ENCODE assay signal across 7 cellular contexts in genomic region chr2:14039134-14039533, GRCh38.
"Had no signal": no experiment of that assay in that cellular context is flagged by ENCODE, and none has a peak within 500 bp of the region (broad histone marks: within the 10 kb centered on the region; RNA-seq: fewer than 3 reads in every experiment).

No MANE protein-coding gene starts in this region.

- H3K36me3 ChIP-seq: HAP-1 had no signal

- H3K27ac Mint-ChIP-seq: HFFc6 had no signal

- ATAC-seq: HCT116, K562 had no signal

- H3K9me3 ChIP-seq: HAP-1 had no signal

- DNase-seq: GOT3, H7, HFFc6, IMR-90 had no signal

- H3K4me3 Mint-ChIP-seq: HFFc6 had no signal

- H3K4me3 ChIP-seq: HAP-1, K562 had no signal

- H3K4me1 ChIP-seq: HAP-1 had no signal
